8 cellular contexts compared by ENCODE assay signal in the genomic region with DNA sequence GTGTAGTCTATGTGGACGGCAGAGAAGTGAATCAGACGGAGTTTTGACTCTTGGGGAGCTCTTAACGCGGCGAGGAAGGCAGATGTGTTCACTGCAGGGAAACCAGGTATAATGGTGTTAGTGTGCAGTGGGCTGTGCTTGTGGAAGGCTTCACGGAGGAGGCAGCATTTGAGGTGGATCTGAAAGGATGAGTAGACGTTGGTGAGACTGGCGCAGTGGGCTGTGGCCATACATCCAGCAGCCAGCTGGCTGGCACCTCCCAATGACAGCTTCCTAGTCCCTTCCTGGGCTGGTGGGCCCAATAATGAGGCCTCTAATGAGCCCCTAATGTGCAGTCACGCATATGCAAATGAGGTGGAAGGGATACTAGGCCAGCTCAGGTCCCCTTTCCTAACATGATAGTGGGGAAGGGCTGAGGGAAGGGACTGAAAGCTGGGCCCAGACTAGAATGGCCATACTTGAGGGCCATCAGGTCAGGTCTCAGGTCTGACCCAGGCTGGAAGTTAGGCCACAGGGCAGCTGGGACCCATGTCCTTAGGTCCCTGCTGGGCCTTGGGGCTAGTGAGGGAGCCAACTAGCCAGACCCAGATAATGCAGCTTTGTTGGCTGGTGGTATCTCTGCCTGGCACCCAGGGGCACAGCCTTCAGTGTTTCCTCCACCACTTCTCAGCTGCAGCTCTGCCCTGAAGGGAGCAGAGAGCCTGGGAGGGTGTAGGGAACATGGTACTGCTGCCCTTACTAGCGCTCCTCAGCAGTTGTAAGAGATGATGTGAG. TPM values are rescaled to one million over a fixed set of nuclear protein-coding genes. Genes with fewer than 3 reads are reported as not detected.
DNase-seq lines count a peak whose midpoint lies in the region; ATAC-seq and TF ChIP-seq lines count a peak whose summit lies in the region.

No MANE protein-coding gene starts in this region.

- CTCF ChIA-PET in HCT116 (lab: Charles Lee), result interaction anchor here (1.2 to 1.4 kb wide), 2 partner anchors 10 to 126 kb away, joined by 3 read pairs; no protein-coding TSS in a partner anchor

- no peaks in the 10 kb centered on the region for H3K9me3 Mint-ChIP-seq in activated T-cell treated with anti-CD3 and anti-CD28 coated beads, Interleukin-2, amount 50 U/mL, for 72 hours
- no peaks in the 10 kb centered on the region for H3K9me3 Mint-ChIP-seq in stimulated activated effector memory CD8-positive, alpha-beta T cell treated with anti-CD3 and anti-CD28 coated beads, Interleukin-12 subunit alpha, Interleukin-12 subunit beta, amount 100 ng/mL, for 72 hours

- POLR2A ChIA-PET in HCT116 (lab: Charles Lee), result interaction anchor here (1.2 to 1.4 kb wide), 2 partner anchors 10 to 229 kb away, joined by 3 to 8 read pairs; a partner anchor contains a TSS

- H3K9me3 ChIP-seq in HCT116 (ENCODE audit: control insufficient read depth in 1 of 2, insufficient read depth in 1 of 2, low read depth in 1 of 2, low read length in 2 of 2), result no peaks in the 10 kb centered on the region

- H3K27ac Mint-ChIP-seq in activated T-cell treated with anti-CD3 and anti-CD28 coated beads, Interleukin-2, amount 50 U/mL, for 72 hours, result peak overlapping the region; percentile 89
- H3K27ac Mint-ChIP-seq in stimulated activated effector memory CD8-positive, alpha-beta T cell treated with anti-CD3 and anti-CD28 coated beads, Interleukin-12 subunit alpha, Interleukin-12 subunit beta, amount 100 ng/mL, for 72 hours, result peak overlapping the region; percentile 98

- peak overlapping the region; percentile 73 for H3K4me2 ChIP-seq in HCT116 (ENCODE audit: low read length)

- no peak for TF ChIP-seq RAD21 in HCT116 (IDR thresholded peaks at IDR 0.05; ENCODE audit: low read depth)

- RAD21 ChIA-PET in HCT116 (lab: Charles Lee; ENCODE audit: low non-redundant PET in 1 of 2, low total read pairs in 2 of 2, uncharacterized antibody in 2 of 2, unreplicated experiment in 2 of 2), result no interaction called here

- peak overlapping the region; percentile 80 to 87 for H3K4me3 Mint-ChIP-seq in activated T-cell treated with anti-CD3 and anti-CD28 coated beads, Interleukin-2, amount 50 U/mL, for 72 hours
- H3K4me3 Mint-ChIP-seq in stimulated activated effector memory CD8-positive, alpha-beta T cell treated with anti-CD3 and anti-CD28 coated beads, Interleukin-12 subunit alpha, Interleukin-12 subunit beta, amount 100 ng/mL, for 72 hours, result peak overlapping the region; percentile 88

- no peak for TF ChIP-seq CTCF in HCT116 (IDR thresholded peaks at IDR 0.05 in 2 of 3, conservative IDR thresholded peaks at IDR 0.05 in 1 of 3; ENCODE audit: borderline replicate concordance in 1 of 3, insufficient read depth in 1 of 3, low read depth in 2 of 3, low read length in 2 of 3)
- TF ChIP-seq CTCF in GM20000 (IDR thresholded peaks at IDR 0.05; ENCODE audit: extremely low read depth, missing control alignments), result no peak

- peaks cover 18 to 54% of the 10 kb centered on the region in 2 experiments for H3K4me1 ChIP-seq in HCT116 (ENCODE audit: control insufficient read depth in 1 of 2, insufficient read depth in 2 of 2, low read length in 2 of 2)

- TF ChIP-seq POLR2A in HCT116 (IDR thresholded peaks at IDR 0.05; ENCODE audit: borderline replicate concordance, extremely low read depth, insufficient read depth, insufficient read length), result no peak

- ATAC-seq in HCT116, result no peak
- no peak for ATAC-seq in activated T-cell treated with anti-CD3 and anti-CD28 coated beads, Interleukin-2, amount 50 U/mL, for 72 hours (replicated peaks in 1 of 2)
- no peak for ATAC-seq in stimulated activated effector memory CD8-positive, alpha-beta T cell treated with anti-CD3 and anti-CD28 coated beads, Interleukin-12 subunit alpha, Interleukin-12 subunit beta, amount 100 ng/mL, for 72 hours
- ATAC-seq in HG03457 (IDR thresholded peaks at IDR 0.05; ENCODE audit: unreplicated experiment), result no peak

- intact Hi-C loops in HCT116 (cut with micrococcal nuclease), result loop anchor here (10.0 kb wide), 1 partner anchor 225 kb away; a partner anchor contains a TSS

- peak overlapping the region; percentile 64 for H3K27ac ChIP-seq in HCT116 (ENCODE audit: low read depth, low read length)

- no TSS peak for BruUV-seq in HCT116 (replicated peaks; lab: Mats Ljungman, UMichigan)

- H3K27me3 ChIP-seq in HCT116 (ENCODE audit: insufficient read depth, low read length), result no peaks in the 10 kb centered on the region

- no peak overlapping the region for H3K4me3 ChIP-seq in HCT116 (replicated peaks in 1 of 2; ENCODE audit: low read depth in 1 of 2, low read length in 2 of 2)

- H3K9me2 ChIP-seq in HCT116 (ENCODE audit: insufficient read depth), result no peaks in the 10 kb centered on the region

- peaks cover 86% of the 10 kb centered on the region for H3K79me2 ChIP-seq in HCT116 (ENCODE audit: insufficient read depth, low read length)

- H3K9ac ChIP-seq in HCT116 (ENCODE audit: low read length), result 0 out of 2 replicates have a peak overlapping the region, but pooled peaks have one; percentile 56

- peaks cover 75% of the 10 kb centered on the region for H3K4me1 Mint-ChIP-seq in activated T-cell treated with anti-CD3 and anti-CD28 coated beads, Interleukin-2, amount 50 U/mL, for 72 hours (ENCODE audit: low read depth)
- peaks cover 68% of the 10 kb centered on the region for H3K4me1 Mint-ChIP-seq in stimulated activated effector memory CD8-positive, alpha-beta T cell treated with anti-CD3 and anti-CD28 coated beads, Interleukin-12 subunit alpha, Interleukin-12 subunit beta, amount 100 ng/mL, for 72 hours

- no peak overlapping the region for H2AFZ ChIP-seq in HCT116 (ENCODE audit: low read depth, low read length, poor library complexity, severe bottlenecking)

- H3K27me3 Mint-ChIP-seq in activated T-cell treated with anti-CD3 and anti-CD28 coated beads, Interleukin-2, amount 50 U/mL, for 72 hours (ENCODE audit: low read depth), result no peaks in the 10 kb centered on the region

- no peaks in the 10 kb centered on the region for H4K20me1 ChIP-seq in HCT116 (ENCODE audit: insufficient read depth)

- DNase-seq in HCT116 (ENCODE audit: low read depth, low spot score) (no peak), hippocampal formation (lab: John Stamatoyannopoulos, UW) (peak; percentile 70 to 76), SHP77 treated with DMSO at 0.1 percent for 48 hours (lab: John Stamatoyannopoulos, UW) (no peak), GM20000 (ENCODE audit: low spot score) (no peak), GOT3 (lab: John Stamatoyannopoulos, UW) (no peak)
- DNase-seq in activated T-cell treated with anti-CD3 and anti-CD28 coated beads, Interleukin-2, amount 50 U/mL, for 72 hours, result peak; percentile 18 to 26
- no peak for DNase-seq in stimulated activated effector memory CD8-positive, alpha-beta T cell treated with anti-CD3 and anti-CD28 coated beads, Interleukin-12 subunit alpha, Interleukin-12 subunit beta, amount 100 ng/mL, for 72 hours (ENCODE audit: low spot score in 2 of 2)

- 0 out of 4 replicates have a peak, but pooled peaks cover 0 to 4% of the 10 kb centered on the region in 2 experiments for H3K36me3 ChIP-seq in HCT116 (ENCODE audit: control insufficient read depth in 1 of 2, insufficient read depth in 2 of 2, low read length in 2 of 2)

- peaks cover 3% of the 10 kb centered on the region in 2 donors for H3K36me3 Mint-ChIP-seq in activated T-cell treated with anti-CD3 and anti-CD28 coated beads, Interleukin-2, amount 50 U/mL, for 72 hours (ENCODE audit: insufficient read depth in 2 of 2)
- peaks cover 42% of the 10 kb centered on the region for H3K36me3 Mint-ChIP-seq in stimulated activated effector memory CD8-positive, alpha-beta T cell treated with anti-CD3 and anti-CD28 coated beads, Interleukin-12 subunit alpha, Interleukin-12 subunit beta, amount 100 ng/mL, for 72 hours

TF ChIP-seq in HCT116, 20 proteins besides CTCF, POLR2A, EP300 and RAD21:
- no peak for TF ChIP-seq TCF7L2 (IDR thresholded peaks at IDR 0.05; ENCODE audit: borderline replicate concordance, extremely low read depth, insufficient read depth, insufficient read length)
- no peak for TF ChIP-seq EZH2 (IDR thresholded peaks at IDR 0.05)
- TF ChIP-seq POLR2AphosphoS5 (IDR thresholded peaks at IDR 0.05; ENCODE audit: low read depth, low read length), result no peak

RNA-seq across cellular contexts. Expression of a gene that starts 3.8 kb away (rescaled TPM):
- total RNA-seq in HCT116 (2021; ENCODE audit: unreplicated experiment), result 71.8 TPM
- polyA plus RNA-seq in HCT116 (2012), result 36.3 and 43.4 TPM in 2 replicates
- 100 to 1,000 TPM; 131 to 142 TPM for total RNA-seq in activated T-cell treated with anti-CD3 and anti-CD28 coated beads, Interleukin-2, amount 50 U/mL, for 72 hours

RNA-seq across cellular contexts. Expression of a gene that starts 10.5 kb away (rescaled TPM):
- 64.6 TPM for total RNA-seq in HCT116 (2021; ENCODE audit: unreplicated experiment)
- 66.4 and 70.0 TPM in 2 replicates for polyA plus RNA-seq in HCT116 (2012)
- total RNA-seq in activated T-cell treated with anti-CD3 and anti-CD28 coated beads, Interleukin-2, amount 50 U/mL, for 72 hours, result 10 to 100 TPM; 46.2 to 56.2 TPM

RNA-seq across cellular contexts. Expression of a gene that starts 34.8 kb away (rescaled TPM):
- 0.05 TPM for total RNA-seq in HCT116 (2021; ENCODE audit: unreplicated experiment)
- 0.01 TPM in 1 of 2 replicates, not detected in the other for polyA plus RNA-seq in HCT116 (2012)
- total RNA-seq in activated T-cell treated with anti-CD3 and anti-CD28 coated beads, Interleukin-2, amount 50 U/mL, for 72 hours, result under 1 TPM; 0.07 to 0.09 TPM

Comparison
In these comparisons a context has a peak if more than half of its experiments do, and no peak if none do; other contexts are left out.
1. DNase-seq: peak in activated T-cell treated with anti-CD3 and anti-CD28 coated beads, Interleukin-2, amount 50 U/mL, for 72 hours (2 of 2) and hippocampal formation (2 of 2); none in HCT116 (single experiment), stimulated activated effector memory CD8-positive, alpha-beta T cell treated with anti-CD3 and anti-CD28 coated beads, Interleukin-12 subunit alpha, Interleukin-12 subunit beta, amount 100 ng/mL, for 72 hours (0 of 2), SHP77 treated with DMSO at 0.1 percent for 48 hours (single experiment), GM20000 (single experiment) and GOT3 (single experiment).